Comparison of ENCODE assay signal across 20 cellular contexts in genomic region chr20:39778847-39779641, GRCh38.
DNase-seq lines count a peak whose midpoint lies in the region; ATAC-seq and TF ChIP-seq lines count a peak whose summit lies in the region.
"Had no signal": no experiment of that assay in that cellular context is flagged by ENCODE, and none has a peak within 500 bp of the region (broad histone marks: within the 10 kb centered on the region; RNA-seq: fewer than 3 reads in every experiment).

No MANE protein-coding gene starts in this region.

- H3K27me3 ChIP-seq in neural cell (ENCODE audit: insufficient read depth, low read depth, low read length) = no peaks in the 10 kb centered on the region
- H3K27me3 ChIP-seq: MG63, ovary, spleen had no signal

- peak overlapping the region; percentile 8 for H3K4me3 ChIP-seq in neural cell (ENCODE audit: low read length)
- H3K4me3 ChIP-seq: MG63, ovary, PC-9, spleen had no signal

- no peak overlapping the region for H3K4me3 Mint-ChIP-seq in chondrocyte (ENCODE audit: unreplicated experiment)
- H3K4me3 Mint-ChIP-seq: activated CD4-positive, alpha-beta memory T cell treated with anti-CD3 and anti-CD28 coated beads for 36 hours; activated naive CD8-positive, alpha-beta T cell treated with anti-CD3 and anti-CD28 coated beads, Interleukin-2, amount 10 ng/mL, durations not matched to agents 7 days and 5 days; activated T-cell treated with anti-CD3 and anti-CD28 coated beads, Interleukin-2, amount 50 U/mL, for 72 hours; B cell; stimulated activated naive CD8-positive, alpha-beta T cell treated with anti-CD3 and anti-CD28 coated beads, Interleukin-15, amount 100 ng/mL, for 72 hours had no signal

- peaks cover 6% of the 10 kb centered on the region for H3K9me3 ChIP-seq in neural cell (ENCODE audit: low read length)
- H3K9me3 ChIP-seq: ovary had no signal

- no peak overlapping the region for H3K4me2 ChIP-seq in neural cell (ENCODE audit: low read length)
- H3K4me2 ChIP-seq: PC-9 had no signal

- TF ChIP-seq CTCF in chondrocyte (IDR thresholded peaks at IDR 0.05) (peak; percentile 69), neural cell (IDR thresholded peaks at IDR 0.05; ENCODE audit: poor library complexity, severe bottlenecking) (peak; percentile 29)

- DNase-seq in Ammon's horn (ENCODE audit: low spot score) (peak; percentile 10), M059J (ENCODE audit: low read depth) (peak; percentile 79), chondrocyte (ENCODE audit: low spot score) (no peak), DMS 273 (lab: John Stamatoyannopoulos, UW; ENCODE audit: unreplicated experiment) (no peak), iPS-NIHi7 (ENCODE audit: extremely low spot score) (no peak)
- DNase-seq: activated CD4-positive, alpha-beta memory T cell treated with anti-CD3 and anti-CD28 coated beads for 36 hours; activated naive CD8-positive, alpha-beta T cell treated with anti-CD3 and anti-CD28 coated beads, Interleukin-2, amount 10 ng/mL, durations not matched to agents 7 days and 5 days; activated T-cell treated with anti-CD3 and anti-CD28 coated beads, Interleukin-2, amount 50 U/mL, for 72 hours; GOT3; MG63; NCI-H2029 treated with DMSO at 0.1 percent for 48 hours; NCI-H524 treated with DMSO at 0.1 percent for 48 hours; ovary; PC-9; spleen; stimulated activated naive CD8-positive, alpha-beta T cell treated with anti-CD3 and anti-CD28 coated beads, Interleukin-15, amount 100 ng/mL, for 72 hours had no signal

- no peak overlapping the region for H3K9ac ChIP-seq in neural cell (ENCODE audit: low read length)

- peak; percentile 49 for TF ChIP-seq RAD21 in neural cell (conservative IDR thresholded peaks at IDR 0.05)

- ATAC-seq in GM18867 (IDR thresholded peaks at IDR 0.05; ENCODE audit: unreplicated experiment) (no peak), HG02571 (IDR thresholded peaks at IDR 0.05; ENCODE audit: unreplicated experiment) (no peak)
- ATAC-seq: activated T-cell treated with anti-CD3 and anti-CD28 coated beads, Interleukin-2, amount 50 U/mL, for 72 hours; stimulated activated naive CD8-positive, alpha-beta T cell treated with anti-CD3 and anti-CD28 coated beads, Interleukin-15, amount 100 ng/mL, for 72 hours had no signal

- H3K36me3 Mint-ChIP-seq in chondrocyte (ENCODE audit: low read depth) = no peaks in the 10 kb centered on the region
- H3K36me3 Mint-ChIP-seq: activated CD4-positive, alpha-beta memory T cell treated with anti-CD3 and anti-CD28 coated beads for 36 hours; activated naive CD8-positive, alpha-beta T cell treated with anti-CD3 and anti-CD28 coated beads, Interleukin-2, amount 10 ng/mL, durations not matched to agents 7 days and 5 days had no signal

- no peaks in the 10 kb centered on the region for H3K9me2 ChIP-seq in neural cell (ENCODE audit: insufficient read depth, low read length)

- H3K4me1 Mint-ChIP-seq in chondrocyte (ENCODE audit: low read depth) = peaks cover 15% of the 10 kb centered on the region
- H3K4me1 Mint-ChIP-seq: activated naive CD8-positive, alpha-beta T cell treated with anti-CD3 and anti-CD28 coated beads, Interleukin-2, amount 10 ng/mL, durations not matched to agents 7 days and 5 days; B cell; stimulated activated naive CD8-positive, alpha-beta T cell treated with anti-CD3 and anti-CD28 coated beads, Interleukin-15, amount 100 ng/mL, for 72 hours had no signal

- H3F3A ChIP-seq in neural cell (ENCODE audit: insufficient read depth, low read length, poor library complexity, severe bottlenecking) = no peaks in the 10 kb centered on the region

- TF ChIP-seq EP300 in neural cell (conservative IDR thresholded peaks at IDR 0.05; ENCODE audit: poor library complexity, severe bottlenecking) = peak; percentile 6

- no peak overlapping the region for H3K27ac Mint-ChIP-seq in chondrocyte (ENCODE audit: unreplicated experiment)
- H3K27ac Mint-ChIP-seq: activated CD4-positive, alpha-beta memory T cell treated with anti-CD3 and anti-CD28 coated beads for 36 hours; activated naive CD8-positive, alpha-beta T cell treated with anti-CD3 and anti-CD28 coated beads, Interleukin-2, amount 10 ng/mL, durations not matched to agents 7 days and 5 days; activated T-cell treated with anti-CD3 and anti-CD28 coated beads, Interleukin-2, amount 50 U/mL, for 72 hours; B cell; stimulated activated naive CD8-positive, alpha-beta T cell treated with anti-CD3 and anti-CD28 coated beads, Interleukin-15, amount 100 ng/mL, for 72 hours had no signal

- H2AFZ ChIP-seq in neural cell (ENCODE audit: low read depth, low read length) = no peak overlapping the region
- H2AFZ ChIP-seq: PC-9 had no signal

- H4K20me1 ChIP-seq in neural cell (ENCODE audit: insufficient read depth) = no peaks in the 10 kb centered on the region

- no peaks in the 10 kb centered on the region for H3K27me3 Mint-ChIP-seq in chondrocyte (ENCODE audit: low read depth)
- H3K27me3 Mint-ChIP-seq: activated CD4-positive, alpha-beta memory T cell treated with anti-CD3 and anti-CD28 coated beads for 36 hours; activated naive CD8-positive, alpha-beta T cell treated with anti-CD3 and anti-CD28 coated beads, Interleukin-2, amount 10 ng/mL, durations not matched to agents 7 days and 5 days; B cell; stimulated activated naive CD8-positive, alpha-beta T cell treated with anti-CD3 and anti-CD28 coated beads, Interleukin-15, amount 100 ng/mL, for 72 hours had no signal

- no peaks in the 10 kb centered on the region for H3K79me2 ChIP-seq in neural cell (replicated peaks; ENCODE audit: insufficient read depth, low read length)

- peaks cover 8% of the 10 kb centered on the region for H3K9me3 Mint-ChIP-seq in chondrocyte (ENCODE audit: low read depth)

- H3K27ac ChIP-seq in neural cell (ENCODE audit: low read length) = no peak overlapping the region
- H3K27ac ChIP-seq: ovary, PC-9, spleen had no signal

- H3K36me3 ChIP-seq in neural cell (ENCODE audit: insufficient read depth, low read length) = no peaks in the 10 kb centered on the region
- H3K36me3 ChIP-seq: MG63, ovary, spleen had no signal

TF ChIP-seq in neural cell, 6 proteins besides CTCF, POLR2A, EP300 and RAD21:
- TF ChIP-seq SMC3 (conservative IDR thresholded peaks at IDR 0.05; ENCODE audit: poor library complexity) (peak; percentile 39), REST (IDR thresholded peaks at IDR 0.05; ENCODE audit: borderline replicate concordance) (no peak)

Comparison
In these comparisons a context has a peak if more than half of its experiments do, and no peak if none do; other contexts are left out.
1. DNase-seq: peak in Ammon's horn (single experiment) and M059J (single experiment); none in chondrocyte (single experiment), DMS 273 (single experiment) and iPS-NIHi7 (single experiment).